In the genomic region with DNA sequence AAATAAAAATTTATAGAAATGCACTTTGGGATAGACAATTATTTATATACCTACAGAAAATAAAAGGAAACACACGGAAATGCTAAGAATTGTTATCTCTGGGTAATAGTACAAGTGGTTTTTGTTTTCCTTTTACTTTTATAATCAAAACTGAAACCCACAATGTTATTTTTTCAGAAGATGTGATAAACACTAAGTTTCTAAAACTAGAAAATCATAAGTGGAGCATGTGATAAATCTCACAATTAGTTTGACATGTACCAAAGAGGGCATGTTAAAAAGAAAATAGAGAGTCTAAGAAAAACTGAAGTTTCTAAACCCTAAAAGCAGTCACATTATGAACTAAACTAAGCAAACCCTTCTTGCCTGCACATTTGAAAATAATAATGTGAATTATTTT, we compare ENCODE assay signal across 16 cellular contexts.
A peak's percentile ranks its signal among the peaks of the same experiment; 100 is the strongest.
DNase-seq lines count a peak whose midpoint lies in the region; ATAC-seq and TF ChIP-seq lines count a peak whose summit lies in the region.
"Had no signal": no experiment of that assay in that cellular context is flagged by ENCODE, and none has a peak within 500 bp of the region (broad histone marks: within the 10 kb centered on the region; RNA-seq: fewer than 3 reads in every experiment).

No MANE protein-coding gene starts in this region.

- H3K9ac ChIP-seq in MM.1S (ENCODE audit: low read length) = no peak overlapping the region
- H3K9ac ChIP-seq: neural progenitor cell had no signal

- ATAC-seq in CD4-positive, CD25-positive, alpha-beta regulatory T cell (ENCODE audit: low read depth in 2 of 2) = no peak
- ATAC-seq in GM18870 (IDR thresholded peaks at IDR 0.05; ENCODE audit: unreplicated experiment) (peak; percentile 49), HG02610 (IDR thresholded peaks at IDR 0.05; ENCODE audit: unreplicated experiment) (peak; percentile 68)
- ATAC-seq: sciatic nerve had no signal

- no peaks in the 10 kb centered on the region for H3K27me3 Mint-ChIP-seq in CD4-positive, CD25-positive, alpha-beta regulatory T cell
- H3K27me3 Mint-ChIP-seq: IgD-negative memory B cell had no signal

- no peak overlapping the region for H3K4me3 Mint-ChIP-seq in CD4-positive, CD25-positive, alpha-beta regulatory T cell
- H3K4me3 Mint-ChIP-seq: IgD-negative memory B cell, neural progenitor cell had no signal

- peaks cover 15% of the 10 kb centered on the region for H3K4me1 ChIP-seq in CD4-positive, CD25-positive, alpha-beta regulatory T cell (ENCODE audit: control insufficient read depth, insufficient read depth, low read length, poor library complexity, severe bottlenecking)
- H3K4me1 ChIP-seq in MM.1S (ENCODE audit: low read length) = peaks cover 7% of the 10 kb centered on the region; the same call in 1 of the 2 replicates

- H3K9me3 ChIP-seq in CD4-positive, CD25-positive, alpha-beta regulatory T cell (ENCODE audit: control insufficient read depth in 2 of 2, low read length in 2 of 2) = no peaks in the 10 kb centered on the region
- no peaks in the 10 kb centered on the region for H3K9me3 ChIP-seq in MM.1S (replicated peaks; ENCODE audit: insufficient read depth, low read length)

- no peak overlapping the region for H3K27ac ChIP-seq in CD4-positive, CD25-positive, alpha-beta regulatory T cell (ENCODE audit: insufficient read depth, low read length, poor library complexity, severe bottlenecking)
- H3K27ac ChIP-seq in MM.1S (ENCODE audit: low read length) = no peak overlapping the region
- H3K27ac ChIP-seq: neural progenitor cell had no signal

- H3K79me2 ChIP-seq in MM.1S (ENCODE audit: low read length) = peaks cover 4% of the 10 kb centered on the region; the same call in 1 of the 2 replicates

- TF ChIP-seq POLR2A in erythroblast (IDR thresholded peaks at IDR 0.05; ENCODE audit: low read length) = no peak

- no peaks in the 10 kb centered on the region for H3K27me3 ChIP-seq in CD4-positive, CD25-positive, alpha-beta regulatory T cell (ENCODE audit: control insufficient read depth, insufficient read depth, low read length)
- H3K27me3 ChIP-seq in MM.1S (replicated peaks; ENCODE audit: insufficient read depth, low read length) = no peaks in the 10 kb centered on the region
- H3K27me3 ChIP-seq: neural progenitor cell had no signal

- no peaks in the 10 kb centered on the region for H4K20me1 ChIP-seq in MM.1S (ENCODE audit: insufficient read depth, low read length)

- H3K9me2 ChIP-seq in MM.1S (replicated peaks; ENCODE audit: insufficient read depth, low read length) = no peaks in the 10 kb centered on the region

- H3K4me2 ChIP-seq in MM.1S (ENCODE audit: low read depth, low read length) = peak overlapping the region; percentile 10; the same call in 1 of the 2 replicates
- H3K4me2 ChIP-seq: neural progenitor cell had no signal

- peaks cover 39% of the 10 kb centered on the region for H3K36me3 Mint-ChIP-seq in CD4-positive, CD25-positive, alpha-beta regulatory T cell

- peaks cover 33% of the 10 kb centered on the region for H3K36me3 ChIP-seq in CD4-positive, CD25-positive, alpha-beta regulatory T cell (ENCODE audit: control insufficient read depth, insufficient read depth, low read length)
- H3K36me3 ChIP-seq in MM.1S (replicated peaks; ENCODE audit: insufficient read depth, low read length) = no peaks in the 10 kb centered on the region
- H3K36me3 ChIP-seq: neural progenitor cell had no signal

- no peak for TF ChIP-seq CTCF in MM.1S (IDR thresholded peaks at IDR 0.05; ENCODE audit: low read length)

- DNase-seq in CD4-positive, CD25-positive, alpha-beta regulatory T cell = peak in 2 of 3 donors; percentile 1 to 40
- peak; percentile 26 for DNase-seq in MM.1S
- DNase-seq in T-helper 1 cell = no peak
- DNase-seq in NCI-H2081 treated with DMSO at 0.1 percent for 48 hours (lab: John Stamatoyannopoulos, UW) = no peak
- no peak for DNase-seq in KG1 (lab: John Stamatoyannopoulos, UW)
- no peak for DNase-seq in erythroblast (lab: John Stamatoyannopoulos, UW)
- DNase-seq: activated CD4-positive, alpha-beta T cell treated with anti-CD3 and anti-CD28 coated beads for 48 hours; amniotic stem cell; mammary epithelial cell; SIG-M5; T-helper 9 cell had no signal

- no peak overlapping the region for H3K27ac Mint-ChIP-seq in CD4-positive, CD25-positive, alpha-beta regulatory T cell
- H3K27ac Mint-ChIP-seq: IgD-negative memory B cell, neural progenitor cell had no signal

- H3K9me3 Mint-ChIP-seq in CD4-positive, CD25-positive, alpha-beta regulatory T cell = no peaks in the 10 kb centered on the region
- H3K9me3 Mint-ChIP-seq: neural progenitor cell had no signal

- peaks cover 28 to 50% (median 43%) of the 10 kb centered on the region in 4 donors for H3K4me1 Mint-ChIP-seq in CD4-positive, CD25-positive, alpha-beta regulatory T cell

- 0 out of 2 replicates have a peak, but pooled peaks cover 3% of the 10 kb centered on the region for H3F3A ChIP-seq in MM.1S (ENCODE audit: insufficient read depth, low read length)

- peak overlapping the region; percentile 11 for H3K4me3 ChIP-seq in CD4-positive, CD25-positive, alpha-beta regulatory T cell (ENCODE audit: low read depth, low read length)
- no peak overlapping the region for H3K4me3 ChIP-seq in MM.1S (ENCODE audit: low read length)
- H3K4me3 ChIP-seq: neural progenitor cell had no signal

- no peak overlapping the region for H2AFZ ChIP-seq in MM.1S (ENCODE audit: low read length)
- H2AFZ ChIP-seq: neural progenitor cell had no signal

Comparison
In these comparisons a context has a peak if more than half of its experiments do, and no peak if none do; other contexts are left out.
1. ATAC-seq: peak in GM18870 (single experiment) and HG02610 (single experiment); none in CD4-positive, CD25-positive, alpha-beta regulatory T cell (0 of 2).
2. DNase-seq: peak in CD4-positive, CD25-positive, alpha-beta regulatory T cell (2 of 3) and MM.1S (single experiment); none in T-helper 1 cell (0 of 5), NCI-H2081 treated with DMSO at 0.1 percent for 48 hours (single experiment), KG1 (single experiment) and erythroblast (0 of 2).